Comparison of ENCODE assay signal across 1 cellular context in genomic region chr12:39464976-39465375, GRCh38.
TF ChIP-seq lines count a peak whose summit lies in the region.

No MANE protein-coding gene starts in this region.

TF ChIP-seq in GM23338, 12 proteins besides CTCF, POLR2A, EP300 and RAD21:
- TF ChIP-seq, protein P1, sequence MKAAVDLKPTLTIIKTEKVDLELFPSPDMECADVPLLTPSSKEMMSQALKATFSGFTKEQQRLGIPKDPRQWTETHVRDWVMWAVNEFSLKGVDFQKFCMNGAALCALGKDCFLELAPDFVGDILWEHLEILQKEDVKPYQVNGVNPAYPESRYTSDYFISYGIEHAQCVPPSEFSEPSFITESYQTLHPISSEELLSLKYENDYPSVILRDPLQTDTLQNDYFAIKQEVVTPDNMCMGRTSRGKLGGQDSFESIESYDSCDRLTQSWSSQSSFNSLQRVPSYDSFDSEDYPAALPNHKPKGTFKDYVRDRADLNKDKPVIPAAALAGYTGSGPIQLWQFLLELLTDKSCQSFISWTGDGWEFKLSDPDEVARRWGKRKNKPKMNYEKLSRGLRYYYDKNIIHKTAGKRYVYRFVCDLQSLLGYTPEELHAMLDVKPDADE (IDR thresholded peaks at IDR 0.05): no peak
- TF ChIP-seq ZNF114 (CRISPR knock-in tag; IDR thresholded peaks at IDR 0.05) (no peak), JUNB (IDR thresholded peaks at IDR 0.05; ENCODE audit: unreplicated experiment) (no peak), NANOG (IDR thresholded peaks at IDR 0.05; ENCODE audit: borderline replicate concordance) (no peak), EZH2 (IDR thresholded peaks at IDR 0.05; ENCODE audit: low read depth, unreplicated experiment) (no peak), ZNF331 (CRISPR knock-in tag; IDR thresholded peaks at IDR 0.05; ENCODE audit: low read depth) (no peak), POLR2AphosphoS5 (IDR thresholded peaks at IDR 0.05; ENCODE audit: low read depth) (no peak), CREB1 (CRISPR knock-in tag; IDR thresholded peaks at IDR 0.05; ENCODE audit: low read depth) (no peak), EZH2phosphoT487 (IDR thresholded peaks at IDR 0.05; ENCODE audit: unreplicated experiment) (no peak), STAT1 (IDR thresholded peaks at IDR 0.05; ENCODE audit: unreplicated experiment) (no peak)
- TF ChIP-seq, protein P2, sequence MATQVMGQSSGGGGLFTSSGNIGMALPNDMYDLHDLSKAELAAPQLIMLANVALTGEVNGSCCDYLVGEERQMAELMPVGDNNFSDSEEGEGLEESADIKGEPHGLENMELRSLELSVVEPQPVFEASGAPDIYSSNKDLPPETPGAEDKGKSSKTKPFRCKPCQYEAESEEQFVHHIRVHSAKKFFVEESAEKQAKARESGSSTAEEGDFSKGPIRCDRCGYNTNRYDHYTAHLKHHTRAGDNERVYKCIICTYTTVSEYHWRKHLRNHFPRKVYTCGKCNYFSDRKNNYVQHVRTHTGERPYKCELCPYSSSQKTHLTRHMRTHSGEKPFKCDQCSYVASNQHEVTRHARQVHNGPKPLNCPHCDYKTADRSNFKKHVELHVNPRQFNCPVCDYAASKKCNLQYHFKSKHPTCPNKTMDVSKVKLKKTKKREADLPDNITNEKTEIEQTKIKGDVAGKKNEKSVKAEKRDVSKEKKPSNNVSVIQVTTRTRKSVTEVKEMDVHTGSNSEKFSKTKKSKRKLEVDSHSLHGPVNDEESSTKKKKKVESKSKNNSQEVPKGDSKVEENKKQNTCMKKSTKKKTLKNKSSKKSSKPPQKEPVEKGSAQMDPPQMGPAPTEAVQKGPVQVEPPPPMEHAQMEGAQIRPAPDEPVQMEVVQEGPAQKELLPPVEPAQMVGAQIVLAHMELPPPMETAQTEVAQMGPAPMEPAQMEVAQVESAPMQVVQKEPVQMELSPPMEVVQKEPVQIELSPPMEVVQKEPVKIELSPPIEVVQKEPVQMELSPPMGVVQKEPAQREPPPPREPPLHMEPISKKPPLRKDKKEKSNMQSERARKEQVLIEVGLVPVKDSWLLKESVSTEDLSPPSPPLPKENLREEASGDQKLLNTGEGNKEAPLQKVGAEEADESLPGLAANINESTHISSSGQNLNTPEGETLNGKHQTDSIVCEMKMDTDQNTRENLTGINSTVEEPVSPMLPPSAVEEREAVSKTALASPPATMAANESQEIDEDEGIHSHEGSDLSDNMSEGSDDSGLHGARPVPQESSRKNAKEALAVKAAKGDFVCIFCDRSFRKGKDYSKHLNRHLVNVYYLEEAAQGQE (IDR thresholded peaks at IDR 0.05; ENCODE audit: unreplicated experiment): no peak
- TF ChIP-seq, protein P3, sequence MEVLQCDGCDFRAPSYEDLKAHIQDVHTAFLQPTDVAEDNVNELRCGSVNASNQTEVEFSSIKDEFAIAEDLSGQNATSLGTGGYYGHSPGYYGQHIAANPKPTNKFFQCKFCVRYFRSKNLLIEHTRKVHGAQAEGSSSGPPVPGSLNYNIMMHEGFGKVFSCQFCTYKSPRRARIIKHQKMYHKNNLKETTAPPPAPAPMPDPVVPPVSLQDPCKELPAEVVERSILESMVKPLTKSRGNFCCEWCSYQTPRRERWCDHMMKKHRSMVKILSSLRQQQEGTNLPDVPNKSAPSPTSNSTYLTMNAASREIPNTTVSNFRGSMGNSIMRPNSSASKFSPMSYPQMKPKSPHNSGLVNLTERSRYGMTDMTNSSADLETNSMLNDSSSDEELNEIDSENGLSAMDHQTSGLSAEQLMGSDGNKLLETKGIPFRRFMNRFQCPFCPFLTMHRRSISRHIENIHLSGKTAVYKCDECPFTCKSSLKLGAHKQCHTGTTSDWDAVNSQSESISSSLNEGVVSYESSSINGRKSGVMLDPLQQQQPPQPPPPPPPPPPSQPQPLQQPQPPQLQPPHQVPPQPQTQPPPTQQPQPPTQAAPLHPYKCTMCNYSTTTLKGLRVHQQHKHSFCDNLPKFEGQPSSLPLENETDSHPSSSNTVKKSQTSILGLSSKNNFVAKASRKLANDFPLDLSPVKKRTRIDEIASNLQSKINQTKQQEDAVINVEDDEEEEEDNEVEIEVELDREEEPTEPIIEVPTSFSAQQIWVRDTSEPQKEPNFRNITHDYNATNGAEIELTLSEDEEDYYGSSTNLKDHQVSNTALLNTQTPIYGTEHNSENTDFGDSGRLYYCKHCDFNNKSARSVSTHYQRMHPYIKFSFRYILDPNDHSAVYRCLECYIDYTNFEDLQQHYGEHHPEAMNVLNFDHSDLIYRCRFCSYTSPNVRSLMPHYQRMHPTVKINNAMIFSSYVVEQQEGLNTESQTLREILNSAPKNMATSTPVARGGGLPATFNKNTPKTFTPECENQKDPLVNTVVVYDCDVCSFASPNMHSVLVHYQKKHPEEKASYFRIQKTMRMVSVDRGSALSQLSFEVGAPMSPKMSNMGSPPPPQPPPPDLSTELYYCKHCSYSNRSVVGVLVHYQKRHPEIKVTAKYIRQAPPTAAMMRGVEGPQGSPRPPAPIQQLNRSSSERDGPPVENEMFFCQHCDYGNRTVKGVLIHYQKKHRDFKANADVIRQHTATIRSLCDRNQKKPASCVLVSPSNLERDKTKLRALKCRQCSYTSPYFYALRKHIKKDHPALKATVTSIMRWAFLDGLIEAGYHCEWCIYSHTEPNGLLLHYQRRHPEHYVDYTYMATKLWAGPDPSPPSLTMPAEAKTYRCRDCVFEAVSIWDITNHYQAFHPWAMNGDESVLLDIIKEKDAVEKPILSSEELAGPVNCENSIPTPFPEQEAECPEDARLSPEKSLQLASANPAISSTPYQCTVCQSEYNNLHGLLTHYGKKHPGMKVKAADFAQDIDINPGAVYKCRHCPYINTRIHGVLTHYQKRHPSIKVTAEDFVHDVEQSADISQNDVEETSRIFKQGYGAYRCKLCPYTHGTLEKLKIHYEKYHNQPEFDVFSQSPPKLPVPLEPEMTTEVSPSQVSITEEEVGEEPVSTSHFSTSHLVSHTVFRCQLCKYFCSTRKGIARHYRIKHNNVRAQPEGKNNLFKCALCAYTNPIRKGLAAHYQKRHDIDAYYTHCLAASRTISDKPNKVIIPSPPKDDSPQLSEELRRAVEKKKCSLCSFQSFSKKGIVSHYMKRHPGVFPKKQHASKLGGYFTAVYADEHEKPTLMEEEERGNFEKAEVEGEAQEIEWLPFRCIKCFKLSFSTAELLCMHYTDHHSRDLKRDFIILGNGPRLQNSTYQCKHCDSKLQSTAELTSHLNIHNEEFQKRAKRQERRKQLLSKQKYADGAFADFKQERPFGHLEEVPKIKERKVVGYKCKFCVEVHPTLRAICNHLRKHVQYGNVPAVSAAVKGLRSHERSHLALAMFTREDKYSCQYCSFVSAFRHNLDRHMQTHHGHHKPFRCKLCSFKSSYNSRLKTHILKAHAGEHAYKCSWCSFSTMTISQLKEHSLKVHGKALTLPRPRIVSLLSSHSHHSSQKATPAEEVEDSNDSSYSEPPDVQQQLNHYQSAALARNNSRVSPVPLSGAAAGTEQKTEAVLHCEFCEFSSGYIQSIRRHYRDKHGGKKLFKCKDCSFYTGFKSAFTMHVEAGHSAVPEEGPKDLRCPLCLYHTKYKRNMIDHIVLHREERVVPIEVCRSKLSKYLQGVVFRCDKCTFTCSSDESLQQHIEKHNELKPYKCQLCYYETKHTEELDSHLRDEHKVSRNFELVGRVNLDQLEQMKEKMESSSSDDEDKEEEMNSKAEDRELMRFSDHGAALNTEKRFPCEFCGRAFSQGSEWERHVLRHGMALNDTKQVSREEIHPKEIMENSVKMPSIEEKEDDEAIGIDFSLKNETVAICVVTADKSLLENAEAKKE (CRISPR knock-in tag; IDR thresholded peaks at IDR 0.05): no peak
